9 cellular contexts compared by ENCODE assay signal in genomic region chr11:59556883-59557205, GRCh38. TPM values are rescaled to one million over a fixed set of nuclear protein-coding genes. Genes with fewer than 3 reads are reported as not detected.
DNase-seq lines count a peak whose midpoint lies in the region; ATAC-seq, FAIRE-seq and TF ChIP-seq lines count a peak whose summit lies in the region.
"Had no signal": no experiment of that assay in that cellular context is flagged by ENCODE, and none has a peak within 500 bp of the region (broad histone marks: within the 10 kb centered on the region; RNA-seq: fewer than 3 reads in every experiment).

No MANE protein-coding gene starts in this region.

- intact Hi-C loops in dendritic cell treated with granulocyte-macrophage colony-stimulating factor and Interleukin-4, amounts not matched to agents 40 ng/mL and 50 ng/mL, for 4 days (cut with micrococcal nuclease) = no loop called here

- H3K27me3 Mint-ChIP-seq in dendritic cell treated with granulocyte-macrophage colony-stimulating factor and Interleukin-4, amounts not matched to agents 40 ng/mL and 50 ng/mL, for 4 days = peaks cover 49% of the 10 kb centered on the region

- no peak for TF ChIP-seq POLR2A in H54 (IDR thresholded peaks at IDR 0.05; ENCODE audit: low read depth, low read length)

- H3K36me3 Mint-ChIP-seq in dendritic cell treated with granulocyte-macrophage colony-stimulating factor and Interleukin-4, amounts not matched to agents 40 ng/mL and 50 ng/mL, for 4 days (ENCODE audit: low read depth) = peaks cover 5% of the 10 kb centered on the region

- H3K79me2 ChIP-seq in osteoblast (ENCODE audit: insufficient read depth, low read length) = no peaks in the 10 kb centered on the region

- H3K4me1 Mint-ChIP-seq in dendritic cell treated with granulocyte-macrophage colony-stimulating factor and Interleukin-4, amounts not matched to agents 40 ng/mL and 50 ng/mL, for 4 days (ENCODE audit: low read depth) = peaks cover 51% of the 10 kb centered on the region

- H3K9me3 ChIP-seq in NT2/D1 (ENCODE audit: insufficient read depth, low read length) (no peaks in the 10 kb centered on the region), osteoblast (ENCODE audit: low read depth, low read length) (no peaks in the 10 kb centered on the region)

- H2AFZ ChIP-seq in osteoblast (ENCODE audit: low read length) = peak overlapping the region; percentile 76

- no peak for DNase-seq in AG10803 (ENCODE audit: low read depth)
- no peak for DNase-seq in NT2/D1 (ENCODE audit: low read depth, low spot score)
- peak; percentile 82 for DNase-seq in osteoblast (ENCODE audit: insufficient read length, low spot score, missing footprints)
- DNase-seq in middle frontal gyrus (ENCODE audit: extremely low spot score, low spot score) = no peak
- DNase-seq in H54 (ENCODE audit: insufficient read length, low spot score) = no peak

- H3K4me1 ChIP-seq in NT2/D1 (ENCODE audit: insufficient read depth, insufficient read length) (peaks cover 5% of the 10 kb centered on the region), osteoblast (ENCODE audit: insufficient read depth, low read length) (peaks cover 8% of the 10 kb centered on the region)

- peak overlapping the region; percentile 33 for H3K4me3 Mint-ChIP-seq in dendritic cell treated with granulocyte-macrophage colony-stimulating factor and Interleukin-4, amounts not matched to agents 40 ng/mL and 50 ng/mL, for 4 days

- no peaks in the 10 kb centered on the region for H4K20me1 ChIP-seq in osteoblast (ENCODE audit: insufficient read depth, low read length)

- H3K4me3 ChIP-seq in AG10803 (ENCODE audit: low read length) (peak overlapping the region; percentile 39), NT2/D1 (ENCODE audit: insufficient read length, low read depth) (peak overlapping the region; percentile 41), osteoblast (ENCODE audit: insufficient read depth, low read length) (peak overlapping the region; percentile 78)

- FAIRE-seq in H54 (lab: Jason Lieb, UNC) = no peak

- H3K4me2 ChIP-seq in osteoblast (ENCODE audit: insufficient read depth, low read length) = peak overlapping the region; percentile 86

- H3K36me3 ChIP-seq in NT2/D1 (ENCODE audit: insufficient read depth, insufficient read length, low read length) (no peaks in the 10 kb centered on the region), osteoblast (ENCODE audit: insufficient read depth, low read length) (no peaks in the 10 kb centered on the region)

- H3K9ac ChIP-seq in NT2/D1 (ENCODE audit: insufficient read length, low read depth) = peak overlapping the region; percentile 43

- no peaks in the 10 kb centered on the region for H3K9me3 Mint-ChIP-seq in dendritic cell treated with granulocyte-macrophage colony-stimulating factor and Interleukin-4, amounts not matched to agents 40 ng/mL and 50 ng/mL, for 4 days

- peak overlapping the region; percentile 27 for H3K27ac Mint-ChIP-seq in dendritic cell treated with granulocyte-macrophage colony-stimulating factor and Interleukin-4, amounts not matched to agents 40 ng/mL and 50 ng/mL, for 4 days

- TF ChIP-seq CTCF in AG10803 (conservative IDR thresholded peaks at IDR 0.05; ENCODE audit: low read length) (no peak), osteoblast (IDR thresholded peaks at IDR 0.05; ENCODE audit: extremely low read depth, low read depth, low read length) (no peak)

- H3K27me3 ChIP-seq in NT2/D1 (ENCODE audit: insufficient read depth, insufficient read length) (no peaks in the 10 kb centered on the region), osteoblast (ENCODE audit: insufficient read depth, low read length) (no peaks in the 10 kb centered on the region)

- ATAC-seq in GM19395 (IDR thresholded peaks at IDR 0.05; ENCODE audit: unreplicated experiment) (peak; percentile 2), GM19324 (IDR thresholded peaks at IDR 0.05; ENCODE audit: low FRiP score, unreplicated experiment) (no peak)

- H3K27ac ChIP-seq in osteoblast (ENCODE audit: low read depth, low read length) = peak overlapping the region; percentile 58

RNA-seq across cellular contexts. Expression of gene OR4D9, which starts 45.5 kb away (rescaled TPM):
- not detected in 2 replicates for total RNA-seq in osteoblast
- total RNA-seq: glomerular endothelial cell had no signal

RNA-seq across cellular contexts. Expression of gene OR4D11, which starts 53.5 kb away (rescaled TPM):
- not detected in 2 replicates for total RNA-seq in osteoblast
- total RNA-seq: glomerular endothelial cell had no signal

RNA-seq across cellular contexts. Expression of gene OSBP, which starts 58.7 kb away (rescaled TPM):
- total RNA-seq in osteoblast = 35.1 and 35.9 TPM in 2 replicates
